30 cellular contexts compared by ENCODE assay signal in the genomic region with DNA sequence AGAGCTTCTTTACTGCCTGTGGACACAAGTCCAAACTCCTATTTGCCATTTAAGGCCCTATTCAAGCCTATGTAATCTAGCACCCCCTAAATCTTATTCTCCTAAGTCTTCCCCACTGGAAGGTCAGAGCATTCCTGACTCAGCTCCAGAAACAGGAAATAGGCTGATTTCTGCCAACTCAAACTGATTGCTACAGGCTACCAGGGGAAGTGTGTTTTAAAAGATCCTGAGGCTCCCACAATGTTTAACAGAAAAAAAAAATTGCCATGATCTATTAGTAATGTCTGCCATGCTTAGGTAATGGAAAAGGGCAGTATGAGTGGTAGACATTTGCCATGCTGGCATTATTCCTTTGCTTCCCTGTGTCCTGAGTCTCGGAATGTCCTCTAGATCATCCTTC.
"Had no signal": no experiment of that assay in that cellular context is flagged by ENCODE, and none has a peak within 500 bp of the region (broad histone marks: within the 10 kb centered on the region; RNA-seq: fewer than 3 reads in every experiment).

No MANE protein-coding gene starts in this region.

- H3K27ac Mint-ChIP-seq: immature natural killer cell; naive thymus-derived CD4-positive, alpha-beta T cell; nephron; stimulated activated memory B cell treated with anti-CD40 and anti-IgM and Interleukin-4, amounts not matched to agents 10 μg/mL and 1 μg/mL and 100 μg/mL, for 72 hours; stimulated activated naive CD8-positive, alpha-beta T cell treated with anti-CD3 and anti-CD28 coated beads, Interleukin-15, amount 100 ng/mL, for 72 hours had no signal

- DNase-seq: heart left ventricle; hypothalamus; immature natural killer cell; kidney; left ventricle myocardium superior; lower lobe of right lung; midbrain; mucosa of descending colon; naive thymus-derived CD4-positive, alpha-beta T cell; nucleus accumbens; pancreas; posterior cingulate gyrus; retina; right cardiac atrium; sigmoid colon; small intestine; stimulated activated CD4-positive, alpha-beta T cell treated with anti-CD3 and anti-CD28 coated beads, Interleukin-1b, Interleukin-23, amount 100 ng/mL, for 48 hours; stimulated activated CD4-positive, alpha-beta T cell treated with anti-CD3 and anti-CD28 coated beads, Interleukin-2, amount 100 ng/mL, for 48 hours; stimulated activated CD4-positive, alpha-beta T cell treated with anti-CD3 and anti-CD28 coated beads, Interleukin-4, amount 100 ng/mL, for 4 hours; stimulated activated CD8-positive, alpha-beta memory T cell treated with anti-CD3 and anti-CD28 coated beads, Interleukin-4, amount 100 ng/mL, for 48 hours; stimulated activated naive CD4-positive, alpha-beta T cell treated with Interleukin-2 at 50 U/mL for 16 hours; stimulated activated naive CD8-positive, alpha-beta T cell treated with anti-CD3 and anti-CD28 coated beads, Interleukin-15, amount 100 ng/mL, for 72 hours; tibial artery; trophoblast cell; upper lobe of right lung had no signal

- H3K9me3 Mint-ChIP-seq: nephron; neural crest cell; stimulated activated memory B cell treated with anti-CD40 and anti-IgM and Interleukin-4, amounts not matched to agents 10 μg/mL and 1 μg/mL and 100 μg/mL, for 72 hours had no signal

- H3K27me3 Mint-ChIP-seq: naive thymus-derived CD4-positive, alpha-beta T cell; stimulated activated memory B cell treated with anti-CD40 and anti-IgM and Interleukin-4, amounts not matched to agents 10 μg/mL and 1 μg/mL and 100 μg/mL, for 72 hours; stimulated activated naive CD8-positive, alpha-beta T cell treated with anti-CD3 and anti-CD28 coated beads, Interleukin-15, amount 100 ng/mL, for 72 hours had no signal

- H3K9me3 ChIP-seq: heart left ventricle, lower lobe of right lung, mucosa of descending colon, pancreas, prostate gland, sigmoid colon, thoracic aorta, tibial artery, upper lobe of right lung had no signal

- H3K4me3 Mint-ChIP-seq: immature natural killer cell; naive thymus-derived CD4-positive, alpha-beta T cell; nephron; neural crest cell; stimulated activated memory B cell treated with anti-CD40 and anti-IgM and Interleukin-4, amounts not matched to agents 10 μg/mL and 1 μg/mL and 100 μg/mL, for 72 hours; stimulated activated naive CD8-positive, alpha-beta T cell treated with anti-CD3 and anti-CD28 coated beads, Interleukin-15, amount 100 ng/mL, for 72 hours had no signal

- H3K36me3 ChIP-seq: heart left ventricle, lower lobe of right lung, pancreas, prostate gland, sigmoid colon, thoracic aorta, tibial artery, upper lobe of right lung had no signal

- H3K4me3 ChIP-seq: heart left ventricle, lower lobe of right lung, mucosa of descending colon, pancreas, prostate gland, sigmoid colon, thoracic aorta, tibial artery, upper lobe of right lung had no signal

- H3K4me1 Mint-ChIP-seq: immature natural killer cell; naive thymus-derived CD4-positive, alpha-beta T cell; neural crest cell; stimulated activated memory B cell treated with anti-CD40 and anti-IgM and Interleukin-4, amounts not matched to agents 10 μg/mL and 1 μg/mL and 100 μg/mL, for 72 hours; stimulated activated naive CD8-positive, alpha-beta T cell treated with anti-CD3 and anti-CD28 coated beads, Interleukin-15, amount 100 ng/mL, for 72 hours had no signal

- H3K4me1 ChIP-seq: heart left ventricle, lower lobe of right lung, pancreas, prostate gland, sigmoid colon, upper lobe of right lung had no signal

- H3K27ac ChIP-seq: heart left ventricle, lower lobe of right lung, pancreas, prostate gland, sigmoid colon, thoracic aorta, tibial artery, upper lobe of right lung had no signal

- H3K36me3 Mint-ChIP-seq: immature natural killer cell; naive thymus-derived CD4-positive, alpha-beta T cell; stimulated activated memory B cell treated with anti-CD40 and anti-IgM and Interleukin-4, amounts not matched to agents 10 μg/mL and 1 μg/mL and 100 μg/mL, for 72 hours had no signal

- H3K27me3 ChIP-seq: heart left ventricle, pancreas, sigmoid colon, tibial artery, upper lobe of right lung had no signal

- ATAC-seq: heart left ventricle; left ventricle myocardium superior; lower lobe of right lung; mucosa of descending colon; naive thymus-derived CD4-positive, alpha-beta T cell; pancreas; right cardiac atrium; stimulated activated memory B cell treated with anti-CD40 and anti-IgM and Interleukin-4, amounts not matched to agents 10 μg/mL and 1 μg/mL and 100 μg/mL, for 72 hours; stimulated activated naive CD8-positive, alpha-beta T cell treated with anti-CD3 and anti-CD28 coated beads, Interleukin-15, amount 100 ng/mL, for 72 hours; upper lobe of right lung had no signal
